Comparison of ENCODE assay signal across 9 cellular contexts in genomic region chr10:49115796-49116508, GRCh38. TPM values are rescaled to one million over a fixed set of nuclear protein-coding genes. Genes with fewer than 3 reads are reported as not detected.
DNase-seq lines count a peak whose midpoint lies in the region; TF ChIP-seq lines count a peak whose summit lies in the region.
"Had no signal": no experiment of that assay in that cellular context is flagged by ENCODE, and none has a peak within 500 bp of the region (broad histone marks: within the 10 kb centered on the region; RNA-seq: fewer than 3 reads in every experiment).

No MANE protein-coding gene starts in this region.

- DNase-seq in CD1c-positive myeloid dendritic cell (ENCODE audit: extremely low spot score) (peak; percentile 12), SJSA1 (ENCODE audit: low read depth in 1 of 2, low spot score in 2 of 2) (no peak), foreskin fibroblast (no peak), retinal pigment epithelial cell (ENCODE audit: low read depth) (no peak), RPMI8226 (no peak), NCI-H748 (lab: John Stamatoyannopoulos, UW; ENCODE audit: unreplicated experiment) (no peak), NCI-H2196 (lab: John Stamatoyannopoulos, UW; ENCODE audit: unreplicated experiment) (no peak), NCI-H446 treated with DMSO at 0.1 percent for 48 hours (lab: John Stamatoyannopoulos, UW) (no peak)

- H3K4me1 ChIP-seq in SJSA1 (replicated peaks): peaks cover 9% of the 10 kb centered on the region

- H3K4me3 ChIP-seq in SJSA1: peak overlapping the region; percentile 71
- peak overlapping the region; percentile 30 to 49 for H3K4me3 ChIP-seq in foreskin fibroblast (ENCODE audit: low read depth in 1 of 2, low read length in 2 of 2)
- H3K4me3 ChIP-seq in retinal pigment epithelial cell (ENCODE audit: low read length): peak overlapping the region; percentile 37

- no peak for TF ChIP-seq CTCF in foreskin fibroblast (IDR thresholded peaks at IDR 0.05; ENCODE audit: low read depth, low read length)
- no peak for TF ChIP-seq CTCF in retinal pigment epithelial cell (conservative IDR thresholded peaks at IDR 0.05; ENCODE audit: low read depth, low read length)

- no peak overlapping the region for H3K27ac ChIP-seq in SJSA1

- H3K36me3 ChIP-seq in SJSA1: 0 out of 2 replicates have a peak, but pooled peaks cover 4% of the 10 kb centered on the region

- no peaks in the 10 kb centered on the region for H3K27me3 ChIP-seq in SJSA1 (replicated peaks)

- no peaks in the 10 kb centered on the region for H3K9me3 ChIP-seq in SJSA1 (replicated peaks)

RNA-seq across cellular contexts. Expression of gene VSTM4, which starts 0.6 kb away (rescaled TPM):
- total RNA-seq in SJSA1 (2014; rRNA removed; shearing (Covaris generic)): 1.8 and 3.7 TPM in 2 replicates
- total RNA-seq: M059J had no signal

RNA-seq across cellular contexts. Expression of gene FAM170B, which starts 17.9 kb away (rescaled TPM):
- not detected in 2 replicates for total RNA-seq in SJSA1 (2014; rRNA removed; shearing (Covaris generic))
- total RNA-seq: M059J had no signal
